In genomic region chr1:110008971-110009565, GRCh38 we compare ENCODE assay signal across 20 cellular contexts. TPM values are rescaled to one million over a fixed set of nuclear protein-coding genes. Genes with fewer than 3 reads are reported as not detected.
DNase-seq lines count a peak whose midpoint lies in the region; ATAC-seq and TF ChIP-seq lines count a peak whose summit lies in the region.
"Had no signal": no experiment of that assay in that cellular context is flagged by ENCODE, and none has a peak within 500 bp of the region (broad histone marks: within the 10 kb centered on the region; RNA-seq: fewer than 3 reads in every experiment).

No MANE protein-coding gene starts in this region.

- peaks cover 20% of the 10 kb centered on the region for H3K36me3 Mint-ChIP-seq in osteocyte (ENCODE audit: unreplicated experiment)

- H4K20me1 ChIP-seq in PC-9 (ENCODE audit: insufficient read depth): peaks cover 13% of the 10 kb centered on the region; the same call in 1 of the 2 replicates

- TF ChIP-seq EP300 in gastroesophageal sphincter (IDR thresholded peaks at IDR 0.05): no peak

- no peaks in the 10 kb centered on the region for H3K9me2 ChIP-seq in PC-9 (ENCODE audit: insufficient read depth)

- H3K27me3 Mint-ChIP-seq in osteocyte (ENCODE audit: unreplicated experiment): no peaks in the 10 kb centered on the region
- H3K27me3 Mint-ChIP-seq: CD4-positive, CD25-positive, alpha-beta regulatory T cell had no signal

- H3K4me3 Mint-ChIP-seq in osteocyte (ENCODE audit: unreplicated experiment): no peak overlapping the region
- H3K4me3 Mint-ChIP-seq: CD4-positive, CD25-positive, alpha-beta regulatory T cell had no signal

- peaks cover 78% of the 10 kb centered on the region for H3K79me2 ChIP-seq in PC-9 (ENCODE audit: low read depth)

- no peak overlapping the region for H3K4me2 ChIP-seq in PC-9

- H3K4me1 ChIP-seq in PC-9 (replicated peaks; ENCODE audit: insufficient read depth): peaks cover 35% of the 10 kb centered on the region
- peaks cover 5% of the 10 kb centered on the region for H3K4me1 ChIP-seq in mucosa of descending colon (ENCODE audit: low read depth)
- H3K4me1 ChIP-seq in gastroesophageal sphincter: peaks cover 31 to 57% (median 32%) of the 10 kb centered on the region in 3 donors

- TF ChIP-seq CTCF in PC-9 (conservative IDR thresholded peaks at IDR 0.05) (no peak), osteocyte (IDR thresholded peaks at IDR 0.05) (no peak), mucosa of descending colon (IDR thresholded peaks at IDR 0.05) (no peak), gastroesophageal sphincter (IDR thresholded peaks at IDR 0.05) (no peak)

- no TSS peak for BruUV-seq in PC-9 (replicated peaks; lab: Mats Ljungman, UMichigan)

- no peaks in the 10 kb centered on the region for H3K9me3 Mint-ChIP-seq in osteocyte (ENCODE audit: unreplicated experiment)
- H3K9me3 Mint-ChIP-seq: CD4-positive, CD25-positive, alpha-beta regulatory T cell had no signal

- H3K27ac Mint-ChIP-seq in osteocyte (ENCODE audit: unreplicated experiment): peak overlapping the region; percentile 35

- 79 to 87% methylated on average over 3 to 7 of the region's 7 CpGs for WGBS in gastroesophageal sphincter (ENCODE audit: low coverage in 1 of 2), 2 donors

- no peaks in the 10 kb centered on the region for H3K27me3 ChIP-seq in PC-9 (ENCODE audit: insufficient read depth, low read depth)
- H3K27me3 ChIP-seq in layer of hippocampus (ENCODE audit: control insufficient read depth, insufficient read depth, low read length): no peaks in the 10 kb centered on the region
- no peaks in the 10 kb centered on the region for H3K27me3 ChIP-seq in gastroesophageal sphincter
- H3K27me3 ChIP-seq: SJSA1 had no signal

- H3K4me3 ChIP-seq in PC-9: no peak overlapping the region
- H3K4me3 ChIP-seq in mucosa of descending colon: no peak overlapping the region
- H3K4me3 ChIP-seq in gastroesophageal sphincter: no peak overlapping the region
- H3K4me3 ChIP-seq: HAP-1, SJSA1 had no signal

- H3K9me3 ChIP-seq in PC-9 (ENCODE audit: insufficient read depth, low read depth): no peaks in the 10 kb centered on the region
- H3K9me3 ChIP-seq in mucosa of descending colon: no peaks in the 10 kb centered on the region
- H3K9me3 ChIP-seq in gastroesophageal sphincter: no peaks in the 10 kb centered on the region
- H3K9me3 ChIP-seq: HAP-1, SJSA1 had no signal

- no peak for TF ChIP-seq POLR2A in gastroesophageal sphincter (IDR thresholded peaks at IDR 0.05)

- peaks cover 74% of the 10 kb centered on the region for H3K36me3 ChIP-seq in PC-9 (ENCODE audit: low read depth)
- H3K36me3 ChIP-seq in mucosa of descending colon (ENCODE audit: low read depth): peaks cover 4% of the 10 kb centered on the region
- peaks cover 0 to 53% of the 10 kb centered on the region in 2 donors for H3K36me3 ChIP-seq in gastroesophageal sphincter

- intact Hi-C loops in PC-9 (cut with micrococcal nuclease; ENCODE audit: unreplicated experiment): no loop called here
- intact Hi-C loops in mucosa of descending colon (cut with DNase I, micrococcal nuclease): no loop called here

- DNase-seq in Ammon's horn (ENCODE audit: low spot score) (peak; percentile 64), PC-9 (no peak), osteocyte (ENCODE audit: extremely low spot score, unreplicated experiment) (no peak), mucosa of descending colon (no peak)
- DNase-seq: CD4-positive, CD25-positive, alpha-beta regulatory T cell; COR-L47; DMS79; MV-4-11; NCI-H1105 treated with DMSO at 0.1 percent for 48 hours; NCI-H2029 treated with DMSO at 0.1 percent for 48 hours; NCI-H345; NCI-H524; OCI-M1 had no signal

- no peak overlapping the region for H2AFZ ChIP-seq in PC-9

- H3K4me1 Mint-ChIP-seq in osteocyte (ENCODE audit: unreplicated experiment): peaks cover 33% of the 10 kb centered on the region

- H3F3A ChIP-seq in PC-9 (ENCODE audit: insufficient read depth, low read depth): peaks cover 61% of the 10 kb centered on the region

- CTCF ChIA-PET in PC-9 (lab: Charles Lee): interaction anchor here (0.5 kb wide), 1 partner anchor 25 kb away, joined by 3 read pairs; the partner anchor contains the start of gene AHCYL1

- ATAC-seq in GM19463 (IDR thresholded peaks at IDR 0.05; ENCODE audit: unreplicated experiment) (no peak), mucosa of descending colon (no peak), gastroesophageal sphincter (no peak)
- ATAC-seq: Right ventricle myocardium inferior had no signal

- H3K27ac ChIP-seq in PC-9: 0 out of 2 replicates have a peak overlapping the region, but pooled peaks have one; percentile 14
- peak overlapping the region; percentile 55 for H3K27ac ChIP-seq in layer of hippocampus (ENCODE audit: low read depth, low read length)
- H3K27ac ChIP-seq in gastroesophageal sphincter: no peak overlapping the region
- H3K27ac ChIP-seq: HL-60, SJSA1 had no signal

- POLR2A ChIA-PET in PC-9 (lab: Charles Lee; ENCODE audit: unreplicated experiment): no interaction called here

RNA-seq across cellular contexts. Expression of gene AHCYL1, which starts 24.5 kb away (rescaled TPM):
- 143 and 147 TPM in 2 replicates for total RNA-seq in PC-9 (2021)
- 77.0 and 79.3 TPM in 2 replicates for total RNA-seq in osteocyte
- 100 to 1,000 TPM in 1 of 3 donors, 10 to 100 TPM in 2; 87.5 to 116 (median 87.8) TPM for total RNA-seq in mucosa of descending colon
- total RNA-seq in gastroesophageal sphincter: 100 to 1,000 TPM in 1 of 4 donors, 10 to 100 TPM in 3; 82.6 to 102 (median 92.4) TPM

RNA-seq across cellular contexts. Expression of gene STRIP1, which starts 25.4 kb away (rescaled TPM):
- total RNA-seq in PC-9 (2021): 32.1 and 36.5 TPM in 2 replicates
- 55.7 and 55.8 TPM in 2 replicates for total RNA-seq in osteocyte
- total RNA-seq in mucosa of descending colon: 10 to 100 TPM; 36.6 to 54.8 (median 43.4) TPM
- 10 to 100 TPM; 29.3 to 46.9 (median 35.9) TPM for total RNA-seq in gastroesophageal sphincter

Comparison
In these comparisons a context has a peak if more than half of its experiments do, and no peak if none do; other contexts are left out.
1. H3K27ac ChIP-seq: peak in PC-9 (single experiment) and layer of hippocampus (single experiment); none in gastroesophageal sphincter (0 of 4).